Comparison of ENCODE assay signal across 8 cellular contexts in genomic region chr5:12023614-12024241, GRCh38.
DNase-seq lines count a peak whose midpoint lies in the region; ATAC-seq and TF ChIP-seq lines count a peak whose summit lies in the region.

No MANE protein-coding gene starts in this region.

- DNase-seq in DMS53 treated with DMSO at 0.1 percent for 48 hours (lab: John Stamatoyannopoulos, UW; ENCODE audit: unreplicated experiment) (peak; percentile 78), H4 (ENCODE audit: low spot score) (peak; percentile 56), NCI-H2171 treated with DMSO at 0.1 percent for 48 hours (lab: John Stamatoyannopoulos, UW) (peak; percentile 69), astrocyte of the cerebellum (ENCODE audit: low read depth) (peak; percentile 38), lower lobe of right lung (no peak), HEK293T (ENCODE audit: extremely low spot score) (no peak), tibial artery (no peak)

- H3K9me3 ChIP-seq in lower lobe of right lung (no peaks in the 10 kb centered on the region), tibial artery (no peaks in the 10 kb centered on the region)

- H3K27me3 ChIP-seq in lower lobe of right lung (ENCODE audit: low read depth) (no peaks in the 10 kb centered on the region), tibial artery (no peaks in the 10 kb centered on the region)

- TF ChIP-seq CTCF in astrocyte of the cerebellum (IDR thresholded peaks at IDR 0.05; ENCODE audit: low read depth, low read length, missing control alignments) (peak; percentile 41), lower lobe of right lung (IDR thresholded peaks at IDR 0.05) (peak; percentile 53), tibial artery (IDR thresholded peaks at IDR 0.05) (peak in 1 of 2 experiments; percentile 10)

- no peaks in the 10 kb centered on the region for H3K4me1 ChIP-seq in lower lobe of right lung
- H3K4me1 ChIP-seq in tibial artery, result no peaks in the 10 kb centered on the region

- POLR2A ChIA-PET in HEK293T (lab: Yijun Ruan, JAX), result no interaction called here

- ATAC-seq in lower lobe of right lung, result peak in 1 of 2 donors; percentile 50
- no peak for ATAC-seq in HG02840 (IDR thresholded peaks at IDR 0.05; ENCODE audit: low FRiP score, unreplicated experiment)

- intact Hi-C loops in lower lobe of right lung (cut with DNase I), result no loop called here
- intact Hi-C loops in tibial artery (cut with DNase I; ENCODE audit: low total_unique reads), result no loop called here

- no peaks in the 10 kb centered on the region for H3K36me3 ChIP-seq in lower lobe of right lung
- no peaks in the 10 kb centered on the region for H3K36me3 ChIP-seq in tibial artery

- H3K27ac ChIP-seq in lower lobe of right lung (no peak overlapping the region), tibial artery (no peak overlapping the region)

- CTCF ChIA-PET in HEK293T (lab: Yijun Ruan, JAX), result no interaction called here

- H3K4me3 ChIP-seq in astrocyte of the cerebellum (ENCODE audit: low read depth, low read length) (no peak overlapping the region), lower lobe of right lung (no peak overlapping the region), tibial artery (no peak overlapping the region)

- in situ Hi-C loops in astrocyte of the cerebellum (cut with HindIII; ENCODE audit: low sequenced_read_pairs), result no loop called here

TF ChIP-seq in HEK293T, 16 proteins besides CTCF, POLR2A, EP300 and RAD21:
- no peak for TF ChIP-seq FOXM1 (IDR thresholded peaks at IDR 0.05; ENCODE audit: borderline replicate concordance)
- no peak for TF ChIP-seq HDGF (IDR thresholded peaks at IDR 0.05; ENCODE audit: borderline replicate concordance)
- no peak for TF ChIP-seq L3MBTL2 (conservative IDR thresholded peaks at IDR 0.05)
- no peak for TF ChIP-seq SP1 (IDR thresholded peaks at IDR 0.05)
- TF ChIP-seq BHLHE40 (IDR thresholded peaks at IDR 0.05; ENCODE audit: borderline replicate concordance), result no peak
- TF ChIP-seq TARDBP (IDR thresholded peaks at IDR 0.05), result no peak
- TF ChIP-seq, protein P1, sequence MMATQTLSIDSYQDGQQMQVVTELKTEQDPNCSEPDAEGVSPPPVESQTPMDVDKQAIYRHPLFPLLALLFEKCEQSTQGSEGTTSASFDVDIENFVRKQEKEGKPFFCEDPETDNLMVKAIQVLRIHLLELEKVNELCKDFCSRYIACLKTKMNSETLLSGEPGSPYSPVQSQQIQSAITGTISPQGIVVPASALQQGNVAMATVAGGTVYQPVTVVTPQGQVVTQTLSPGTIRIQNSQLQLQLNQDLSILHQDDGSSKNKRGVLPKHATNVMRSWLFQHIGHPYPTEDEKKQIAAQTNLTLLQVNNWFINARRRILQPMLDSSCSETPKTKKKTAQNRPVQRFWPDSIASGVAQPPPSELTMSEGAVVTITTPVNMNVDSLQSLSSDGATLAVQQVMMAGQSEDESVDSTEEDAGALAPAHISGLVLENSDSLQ (IDR thresholded peaks at IDR 0.05), result no peak
- TF ChIP-seq NFRKB (IDR thresholded peaks at IDR 0.05), result no peak
- no peak for TF ChIP-seq ZNF384 (IDR thresholded peaks at IDR 0.05)
- no peak for TF ChIP-seq LEF1 (IDR thresholded peaks at IDR 0.05; ENCODE audit: borderline replicate concordance)
- no peak for TF ChIP-seq ELF4 (IDR thresholded peaks at IDR 0.05)
- TF ChIP-seq ARNT (IDR thresholded peaks at IDR 0.05), result no peak
- no peak for TF ChIP-seq CTBP1 (IDR thresholded peaks at IDR 0.05; ENCODE audit: borderline replicate concordance)
- TF ChIP-seq SUZ12 (IDR thresholded peaks at IDR 0.05), result no peak
- no peak for TF ChIP-seq FOXA1 (IDR thresholded peaks at IDR 0.05)
- no peak for TF ChIP-seq FOXK2 (IDR thresholded peaks at IDR 0.05)

Comparison
In these comparisons a context has a peak if more than half of its experiments do, and no peak if none do; other contexts are left out.
1. DNase-seq: peak in DMS53 treated with DMSO at 0.1 percent for 48 hours (single experiment), H4 (single experiment), NCI-H2171 treated with DMSO at 0.1 percent for 48 hours (single experiment) and astrocyte of the cerebellum (single experiment); none in lower lobe of right lung (single experiment), HEK293T (single experiment) and tibial artery (0 of 2).